24 cellular contexts compared by ENCODE assay signal in the genomic region with DNA sequence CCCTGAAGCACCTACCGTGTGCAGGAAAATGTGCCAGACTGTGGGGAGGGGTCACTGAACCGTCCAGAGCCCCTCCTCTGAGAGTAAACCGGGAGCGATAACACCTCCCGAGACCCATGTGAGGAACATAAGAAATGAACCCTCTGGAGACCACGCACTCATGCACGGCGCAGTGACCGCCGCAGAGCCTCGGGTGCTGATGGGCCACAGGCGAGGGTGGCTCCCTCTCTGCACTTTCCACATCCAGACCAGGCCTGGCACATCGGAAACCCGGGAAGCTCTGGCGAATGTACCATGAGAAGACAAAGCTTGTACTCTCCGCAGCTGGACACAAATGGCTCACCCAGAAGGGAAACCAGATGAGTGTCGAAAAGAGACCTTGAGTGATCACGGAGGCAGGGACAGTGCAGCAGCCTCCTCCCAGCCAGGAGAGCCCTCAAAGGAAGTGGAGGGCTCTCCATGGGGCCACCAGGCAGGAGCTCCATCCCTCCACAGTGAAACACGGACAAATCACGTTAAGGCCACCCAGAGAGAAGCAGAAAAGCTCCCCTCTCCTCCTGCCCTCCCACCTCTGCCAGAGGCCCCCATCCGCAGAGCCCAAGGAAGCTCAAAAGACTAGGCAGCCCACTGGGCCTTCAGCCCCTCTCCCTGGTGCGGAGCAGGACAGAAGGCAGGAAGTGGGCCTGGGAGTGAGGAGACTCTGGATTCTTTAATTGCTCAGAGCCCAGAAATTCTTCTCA.
"Had no signal": no experiment of that assay in that cellular context is flagged by ENCODE, and none has a peak within 500 bp of the region (broad histone marks: within the 10 kb centered on the region; RNA-seq: fewer than 3 reads in every experiment).

No MANE protein-coding gene starts in this region.

- H3K9me3 Mint-ChIP-seq: T-helper 2 cell treated with Interferon-gamma antibody and Interleukin-4, amounts not matched to agents 5 μg/mL and 100 μg/mL, for 36 hours had no signal

- ATAC-seq: activated CD8-positive, alpha-beta T cell treated with anti-CD3 and anti-CD28 coated beads, Interleukin-2, amount 10 ng/mL, durations not matched to agents 7 days and 5 days; activated naive CD8-positive, alpha-beta T cell treated with anti-CD3 and anti-CD28 coated beads, Interleukin-2, amount 50 U/mL, for 24 hours; esophagus mucosa; mucosa of descending colon; T-cell had no signal

- H3K27ac ChIP-seq: hepatocyte, prostate gland, thyroid gland, WERI-Rb-1 had no signal

- H3K4me1 Mint-ChIP-seq: T-cell had no signal

- H3K4me3 ChIP-seq: hepatocyte, mucosa of descending colon, prostate gland, thyroid gland had no signal

- DNase-seq: activated CD4-positive, alpha-beta T cell treated with anti-CD3 and anti-CD28 coated beads, Interleukin-2, amount 50 U/mL, for 1 hour; activated CD4-positive, CD25-positive, alpha-beta regulatory T cell treated with anti-CD3 and anti-CD28 coated beads, Interleukin-2, amount 50 U/mL, for 72 hours; activated CD8-positive, alpha-beta T cell treated with anti-CD3 and anti-CD28 coated beads, Interleukin-2, amount 10 ng/mL, durations not matched to agents 7 days and 5 days; activated naive CD4-positive, alpha-beta T cell treated with anti-CD3 and anti-CD28 coated beads, Interleukin-2, amount 50 U/mL, for 16 hours; activated naive CD8-positive, alpha-beta T cell treated with anti-CD3 and anti-CD28 coated beads, Interleukin-2, amount 50 U/mL, for 24 hours; activated T-cell treated with anti-CD3 and anti-CD28 coated beads, Interleukin-2, amount 50 U/mL, for 48 hours; anterior cingulate cortex; caudate nucleus; effector memory CD4-positive, alpha-beta T cell; foreskin melanocyte; glutamatergic neuron; mesenchymal stem cell; mucosa of descending colon; stimulated activated CD4-positive, alpha-beta T cell treated with anti-CD3 and anti-CD28 coated beads, Interleukin-4, amount 100 ng/mL, for 24 hours; stimulated activated naive CD4-positive, alpha-beta T cell treated with Interleukin-2 at 50 U/mL for 16 hours; thyroid gland; WERI-Rb-1 had no signal

- H3K27me3 ChIP-seq: hepatocyte, thyroid gland had no signal

- H3K36me3 ChIP-seq: prostate gland, thyroid gland, WERI-Rb-1 had no signal

- H3K36me3 Mint-ChIP-seq: brain, T-cell had no signal

- H3K9me3 ChIP-seq: mucosa of descending colon, prostate gland, thyroid gland had no signal

- H3K4me3 Mint-ChIP-seq: activated CD8-positive, alpha-beta T cell treated with anti-CD3 and anti-CD28 coated beads, Interleukin-2, amount 10 ng/mL, durations not matched to agents 7 days and 5 days; activated naive CD8-positive, alpha-beta T cell treated with anti-CD3 and anti-CD28 coated beads, Interleukin-2, amount 50 U/mL, for 24 hours; brain; neural crest cell; T-cell; T-helper 2 cell treated with Interferon-gamma antibody and Interleukin-4, amounts not matched to agents 5 μg/mL and 100 μg/mL, for 36 hours had no signal

- H3K4me1 ChIP-seq: prostate gland had no signal

- H3K27ac Mint-ChIP-seq: activated CD8-positive, alpha-beta T cell treated with anti-CD3 and anti-CD28 coated beads, Interleukin-2, amount 10 ng/mL, durations not matched to agents 7 days and 5 days; activated naive CD8-positive, alpha-beta T cell treated with anti-CD3 and anti-CD28 coated beads, Interleukin-2, amount 50 U/mL, for 24 hours; T-cell; T-helper 2 cell treated with Interferon-gamma antibody and Interleukin-4, amounts not matched to agents 5 μg/mL and 100 μg/mL, for 36 hours had no signal
